In the genomic region with DNA sequence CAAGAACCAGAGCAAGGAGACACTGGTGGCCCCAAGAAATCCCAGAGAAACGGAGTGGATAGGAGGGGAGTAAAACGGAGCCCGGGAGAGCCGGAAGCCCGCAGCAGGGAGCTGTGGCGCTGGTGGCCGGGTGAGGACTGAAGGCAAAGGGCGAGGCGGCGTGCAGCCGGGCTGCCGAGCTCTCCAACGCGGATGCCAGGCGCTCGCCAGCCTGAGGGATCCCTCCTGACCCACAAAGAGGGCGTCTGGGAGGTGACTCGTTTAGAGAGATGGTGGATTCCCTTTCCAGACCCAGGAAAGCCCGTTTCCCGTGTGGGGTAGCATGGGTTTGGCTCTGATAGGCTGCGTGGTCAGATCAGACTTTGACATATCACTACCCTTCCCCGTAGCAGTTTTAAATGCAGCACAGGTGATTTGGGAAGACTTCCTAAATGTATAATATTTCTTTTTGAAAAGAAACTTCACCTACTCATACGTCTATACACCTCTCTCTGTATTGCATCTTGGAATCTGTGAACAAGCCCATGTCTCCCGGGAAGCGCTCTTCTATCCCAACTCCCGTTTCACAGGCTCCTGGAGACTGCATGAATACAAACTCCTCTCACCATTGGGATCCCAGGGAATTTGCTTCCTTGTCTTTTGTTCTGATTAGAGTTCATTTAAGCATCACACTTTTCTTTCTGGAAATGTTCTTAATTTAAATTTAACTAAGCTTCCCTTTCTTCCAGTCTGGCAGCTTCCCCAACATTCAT, we compare ENCODE assay signal across 8 cellular contexts.
DNase-seq lines count a peak whose midpoint lies in the region; ATAC-seq and TF ChIP-seq lines count a peak whose summit lies in the region.

No MANE protein-coding gene starts in this region.

- H3K27ac ChIP-seq in cardiac muscle cell (no peak overlapping the region), prostate gland (peak overlapping the region in 1 of 2 donors; percentile 47)

- H3K27me3 ChIP-seq in MG63 (no peaks in the 10 kb centered on the region), cardiac muscle cell (peaks cover 16% of the 10 kb centered on the region), prostate gland (replicated peaks; ENCODE audit: insufficient read depth) (no peaks in the 10 kb centered on the region)

- 22% methylated on average over 26 of the region's 26 CpGs for whole genome bisulfite sequencing in prostate gland

- no peak for TF ChIP-seq POLR2A in prostate gland (IDR thresholded peaks at IDR 0.05)

- peaks cover 27% of the 10 kb centered on the region for H3K36me3 ChIP-seq in MG63
- H3K36me3 ChIP-seq in cardiac muscle cell: no peaks in the 10 kb centered on the region
- no peaks in the 10 kb centered on the region for H3K36me3 ChIP-seq in prostate gland

- H3K4me3 ChIP-seq in MG63 (peak overlapping the region; percentile 96), cardiac muscle cell (peak overlapping the region; percentile 36), prostate gland (peak overlapping the region; percentile 42 to 44)

- peaks cover 23% of the 10 kb centered on the region for H3K4me1 ChIP-seq in cardiac muscle cell (ENCODE audit: low read depth)
- peaks cover 5% of the 10 kb centered on the region for H3K4me1 ChIP-seq in prostate gland (replicated peaks)

- intact Hi-C loops in prostate gland (cut with DNase I): no loop called here

- DNase-seq in NCI-H748 (lab: John Stamatoyannopoulos, UW; ENCODE audit: unreplicated experiment): peak; percentile 62
- DNase-seq in NCI-H748 treated with DMSO at 0.1 percent for 48 hours (lab: John Stamatoyannopoulos, UW): no peak
- DNase-seq in MG63: peak; percentile 55
- DNase-seq in activated T-helper 9 cell treated with anti-CD3 and anti-CD28 coated beads, Interleukin-2, amount 50 U/mL, for 16 hours (ENCODE audit: low read depth): peak; percentile 3
- peak in 1 of 2 donors; percentile 44 for DNase-seq in cardiac muscle cell (ENCODE audit: low read depth in 1 of 2, low spot score in 1 of 2)
- no peak for DNase-seq in prostate gland (ENCODE audit: low spot score)
- no peak for DNase-seq in GOT3 (lab: John Stamatoyannopoulos, UW)

- TF ChIP-seq CTCF in cardiac muscle cell (IDR thresholded peaks at IDR 0.05; ENCODE audit: low read depth, low read length) (no peak), prostate gland (IDR thresholded peaks at IDR 0.05) (no peak)

- no peaks in the 10 kb centered on the region for H3K9me3 ChIP-seq in MG63
- no peaks in the 10 kb centered on the region for H3K9me3 ChIP-seq in cardiac muscle cell (ENCODE audit: low read depth)
- H3K9me3 ChIP-seq in prostate gland: no peaks in the 10 kb centered on the region

- no peak for ATAC-seq in HG02798 (IDR thresholded peaks at IDR 0.05; ENCODE audit: poor library complexity, unreplicated experiment)

Comparison
In these comparisons a context has a peak if more than half of its experiments do, and no peak if none do; other contexts are left out.
1. DNase-seq: peak in NCI-H748 (single experiment), MG63 (single experiment) and activated T-helper 9 cell treated with anti-CD3 and anti-CD28 coated beads, Interleukin-2, amount 50 U/mL, for 16 hours (single experiment); none in NCI-H748 treated with DMSO at 0.1 percent for 48 hours (single experiment), prostate gland (single experiment) and GOT3 (single experiment).
2. H3K4me3 ChIP-seq: peak in every context shown above with its lines; median percentile 96 in MG63; 43 in prostate gland; 36 in cardiac muscle cell.